Comparison of ENCODE assay signal across 14 cellular contexts in genomic region chr3:138625707-138626365, GRCh38. TPM values are rescaled to one million over a fixed set of nuclear protein-coding genes. Genes with fewer than 3 reads are reported as not detected.
DNase-seq lines count a peak whose midpoint lies in the region; ATAC-seq, FAIRE-seq and TF ChIP-seq lines count a peak whose summit lies in the region.
"Had no signal": no experiment of that assay in that cellular context is flagged by ENCODE, and none has a peak within 500 bp of the region (broad histone marks: within the 10 kb centered on the region; RNA-seq: fewer than 3 reads in every experiment).

No MANE protein-coding gene starts in this region.

- BruUV-seq in PC-3 (replicated peaks; lab: Mats Ljungman, UMichigan) = no TSS peak

- peaks cover 15% of the 10 kb centered on the region for H3K4me1 ChIP-seq in PC-3 (ENCODE audit: insufficient read depth, low read length)
- H3K4me1 ChIP-seq: BE2C, prostate gland had no signal

- DNase-seq in Ammon's horn (ENCODE audit: low spot score) (peak; percentile 32), PC-3 (peak; percentile 68), bronchial epithelial cell (ENCODE audit: low read depth) (peak; percentile 95), kidney glomerular epithelial cell (lab: John Stamatoyannopoulos, UW) (peak; percentile 32), OCI-M1 (lab: John Stamatoyannopoulos, UW) (no peak), NCI-H2196 (lab: John Stamatoyannopoulos, UW; ENCODE audit: unreplicated experiment) (no peak)
- DNase-seq in stimulated activated CD4-positive, alpha-beta T cell treated with anti-CD3 and anti-CD28 coated beads, Interleukin-4, amount 100 ng/mL, for 24 hours = no peak
- DNase-seq: activated CD4-positive, alpha-beta T cell treated with anti-CD3 and anti-CD28 coated beads for 1 hour; anterior cingulate cortex; BE2C; NCI-H2227 treated with DMSO at 0.1 percent for 48 hours had no signal

- no peak overlapping the region for H2AFZ ChIP-seq in PC-3 (ENCODE audit: low read length)

- no peak overlapping the region for H3K9ac ChIP-seq in PC-3 (ENCODE audit: low read length)

- H3K4me2 ChIP-seq in PC-3 (ENCODE audit: low read length) = peak overlapping the region; percentile 43

- H3K27me3 ChIP-seq in PC-3 (ENCODE audit: low read length) (no peaks in the 10 kb centered on the region), bronchial epithelial cell (ENCODE audit: control insufficient read depth, insufficient read depth, low read length) (no peaks in the 10 kb centered on the region)
- H3K27me3 ChIP-seq: BE2C had no signal

- no peaks in the 10 kb centered on the region for H3K9me3 ChIP-seq in PC-3 (ENCODE audit: low read length)
- H3K9me3 ChIP-seq: BE2C, prostate gland, thoracic aorta had no signal

- intact Hi-C loops in PC-3 (cut with micrococcal nuclease) = no loop called here

- CTCF ChIA-PET in PC-3 (lab: Charles Lee) = no interaction called here

- FAIRE-seq in bronchial epithelial cell (lab: Jason Lieb, UNC) = no peak

- H3K27ac ChIP-seq in PC-3 (ENCODE audit: low read length) = no peak overlapping the region
- H3K27ac ChIP-seq: prostate gland, thoracic aorta had no signal

- no peaks in the 10 kb centered on the region for H4K20me1 ChIP-seq in PC-3 (ENCODE audit: low read length)

- POLR2A ChIA-PET in PC-3 (lab: Charles Lee; ENCODE audit: unreplicated experiment) = interaction anchor here (0.5 kb wide), 1 partner anchor 199 kb away, joined by 4 read pairs; no protein-coding TSS in a partner anchor

- H3K79me2 ChIP-seq in PC-3 (ENCODE audit: low read length) = no peaks in the 10 kb centered on the region

- ATAC-seq in PC-3 (peak; percentile 87), GM18861 (IDR thresholded peaks at IDR 0.05; ENCODE audit: unreplicated experiment) (no peak)

- TF ChIP-seq CTCF in PC-3 (conservative IDR thresholded peaks at IDR 0.05; ENCODE audit: low read depth, low read length) (no peak), bronchial epithelial cell (IDR thresholded peaks at IDR 0.05; ENCODE audit: insufficient read depth, low read length, severe bottlenecking) (no peak)

- no peaks in the 10 kb centered on the region for H3F3A ChIP-seq in PC-3 (ENCODE audit: low read length, unreplicated experiment)

- no peaks in the 10 kb centered on the region for H3K9me2 ChIP-seq in PC-3 (replicated peaks; ENCODE audit: low read length)

- H3K36me3 ChIP-seq in PC-3 (ENCODE audit: low read depth, low read length) = no peaks in the 10 kb centered on the region
- no peaks in the 10 kb centered on the region for H3K36me3 ChIP-seq in bronchial epithelial cell (ENCODE audit: control insufficient read depth, insufficient read depth, low read length)

- H3K4me3 ChIP-seq in PC-3 (ENCODE audit: low read length) (no peak overlapping the region), bronchial epithelial cell (ENCODE audit: low read depth, low read length) (no peak overlapping the region)
- H3K4me3 ChIP-seq: prostate gland, thoracic aorta had no signal

RNA-seq across cellular contexts. Expression of gene FAIM, which starts 17.3 kb away (rescaled TPM):
- total RNA-seq in PC-3 (2014; rRNA removed) (25.0 and 29.2 TPM in 2 replicates), bronchial epithelial cell (6.6 and 8.7 TPM in 2 replicates)

RNA-seq across cellular contexts. Expression of gene CEP70, which starts 31.8 kb away (rescaled TPM):
- total RNA-seq in PC-3 (2014; rRNA removed) = 11.3 and 16.7 TPM in 2 replicates
- total RNA-seq in bronchial epithelial cell = 18.2 and 29.2 TPM in 2 replicates

Comparison
In these comparisons a context has a peak if more than half of its experiments do, and no peak if none do; other contexts are left out.
1. DNase-seq: peak in Ammon's horn (single experiment), PC-3 (single experiment), bronchial epithelial cell (single experiment) and kidney glomerular epithelial cell (single experiment); none in OCI-M1 (single experiment), NCI-H2196 (single experiment) and stimulated activated CD4-positive, alpha-beta T cell treated with anti-CD3 and anti-CD28 coated beads, Interleukin-4, amount 100 ng/mL, for 24 hours (single experiment).